10 cellular contexts compared by ENCODE assay signal in the genomic region with DNA sequence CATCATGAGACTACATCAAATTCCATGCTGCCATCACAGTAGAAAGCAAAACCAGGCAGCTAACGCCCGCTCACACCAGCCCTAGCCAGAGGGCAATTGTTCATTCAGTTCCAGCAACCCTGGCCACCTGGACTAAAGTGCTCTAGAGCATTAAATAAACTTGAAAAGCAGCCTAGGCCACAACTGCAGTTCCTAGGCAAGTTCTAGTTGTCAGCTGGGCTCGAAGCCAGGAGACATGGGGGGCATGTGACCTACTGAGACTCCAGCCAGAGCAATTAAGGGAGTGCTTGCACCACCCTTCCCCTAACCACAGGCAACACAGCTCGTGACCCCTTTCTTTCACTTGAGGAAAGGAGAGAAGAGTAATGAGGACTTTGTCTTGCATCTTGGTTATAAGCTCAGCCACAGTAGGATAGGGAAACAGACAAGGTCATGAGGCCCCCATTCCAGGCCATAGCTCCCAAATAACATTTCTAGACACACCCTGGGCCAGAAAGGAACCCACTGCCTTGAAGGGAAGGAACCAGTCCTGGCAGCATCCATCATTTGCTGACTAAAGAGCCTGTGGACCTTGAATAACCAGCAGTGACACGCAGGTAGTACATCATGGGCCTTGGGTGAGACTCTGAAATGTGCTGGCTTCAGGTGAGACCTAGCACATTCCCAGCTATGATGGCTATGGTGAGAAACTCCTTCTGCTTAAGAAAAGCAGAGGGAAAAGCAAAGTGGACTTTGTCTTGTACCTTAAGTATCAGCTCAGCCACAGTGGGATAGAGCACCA.
DNase-seq lines count a peak whose midpoint lies in the region; ATAC-seq, FAIRE-seq and TF ChIP-seq lines count a peak whose summit lies in the region.
"Had no signal": no experiment of that assay in that cellular context is flagged by ENCODE, and none has a peak within 500 bp of the region (broad histone marks: within the 10 kb centered on the region; RNA-seq: fewer than 3 reads in every experiment).

No MANE protein-coding gene starts in this region.

- no peak overlapping the region for H3K9ac ChIP-seq in astrocyte (ENCODE audit: low read length)
- H3K9ac ChIP-seq: BLaER1 had no signal

- peak overlapping the region; percentile 30 for H3K4me3 Mint-ChIP-seq in astrocyte (ENCODE audit: unreplicated experiment)
- H3K4me3 Mint-ChIP-seq: nephron had no signal

- no peak overlapping the region for H3K27ac ChIP-seq in astrocyte (ENCODE audit: low read depth, low read length)
- H3K27ac ChIP-seq: BLaER1 had no signal

- H3K4me1 Mint-ChIP-seq in astrocyte (ENCODE audit: low read depth, unreplicated experiment): peaks cover 14% of the 10 kb centered on the region
- H3K4me1 Mint-ChIP-seq: nephron had no signal

- TF ChIP-seq CTCF in astrocyte (IDR thresholded peaks at IDR 0.05; ENCODE audit: insufficient read depth, low read depth, low read length): no peak

- no peaks in the 10 kb centered on the region for H3K27me3 ChIP-seq in astrocyte (ENCODE audit: insufficient read depth, low read length)
- H3K27me3 ChIP-seq: BLaER1 had no signal

- ATAC-seq in GM21786 (IDR thresholded peaks at IDR 0.05; ENCODE audit: unreplicated experiment): no peak
- no peak for ATAC-seq in HG03439 (IDR thresholded peaks at IDR 0.05; ENCODE audit: unreplicated experiment)
- ATAC-seq in HG02623 (IDR thresholded peaks at IDR 0.05; ENCODE audit: unreplicated experiment): no peak

- peaks cover 3% of the 10 kb centered on the region for H3K9me3 Mint-ChIP-seq in astrocyte (ENCODE audit: unreplicated experiment)

- no peak overlapping the region for H3K27ac Mint-ChIP-seq in astrocyte (ENCODE audit: unreplicated experiment)
- H3K27ac Mint-ChIP-seq: nephron had no signal

- H4K20me1 ChIP-seq in astrocyte (ENCODE audit: insufficient read depth, low read length): peaks cover 26% of the 10 kb centered on the region

- peaks cover 41% of the 10 kb centered on the region for H3K79me2 ChIP-seq in astrocyte (ENCODE audit: insufficient read depth, low read length)

- no peaks in the 10 kb centered on the region for H3K27me3 Mint-ChIP-seq in astrocyte (ENCODE audit: low read depth, unreplicated experiment)

- H3K36me3 Mint-ChIP-seq in astrocyte (ENCODE audit: low read depth, unreplicated experiment): peaks cover 27% of the 10 kb centered on the region

- no peak overlapping the region for H3K4me3 ChIP-seq in astrocyte (ENCODE audit: insufficient read depth, low read depth, low read length)
- H3K4me3 ChIP-seq: BLaER1 had no signal

- H3K36me3 ChIP-seq in astrocyte (ENCODE audit: insufficient read depth, low read length): no peaks in the 10 kb centered on the region

- no peaks in the 10 kb centered on the region for H3K9me3 ChIP-seq in astrocyte (ENCODE audit: insufficient read depth, low read depth, low read length)

- peaks cover 3% of the 10 kb centered on the region for H3K4me1 ChIP-seq in astrocyte (ENCODE audit: insufficient read depth, low read length)
- H3K4me1 ChIP-seq: BLaER1 had no signal

- FAIRE-seq in astrocyte (lab: Jason Lieb, UNC): no peak

- H3K4me2 ChIP-seq in astrocyte (ENCODE audit: low read length): no peak overlapping the region
- H3K4me2 ChIP-seq: BLaER1 had no signal

- no peak overlapping the region for H2AFZ ChIP-seq in astrocyte (ENCODE audit: low read depth, low read length)

- DNase-seq in SIG-M5 treated with dmso at 0.1 percent for 504 hours (lab: John Stamatoyannopoulos, UW; ENCODE audit: unreplicated experiment) (peak; percentile 50), SIG-M5 (lab: John Stamatoyannopoulos, UW) (no peak), astrocyte (ENCODE audit: low read depth) (peak; percentile 77), iris pigment epithelial cell (ENCODE audit: low read depth) (peak; percentile 78), retina (no peak)

Comparison
In these comparisons a context has a peak if more than half of its experiments do, and no peak if none do; other contexts are left out.
1. DNase-seq: peak in SIG-M5 treated with dmso at 0.1 percent for 504 hours (single experiment), astrocyte (single experiment) and iris pigment epithelial cell (single experiment); none in SIG-M5 (single experiment) and retina (single experiment).